ENCODE assay signal across 18 cellular contexts in genomic region chrX:41184312-41184711, GRCh38.
DNase-seq lines count a peak whose midpoint lies in the region; ATAC-seq and TF ChIP-seq lines count a peak whose summit lies in the region.
"Had no signal": no experiment of that assay in that cellular context is flagged by ENCODE, and none has a peak within 500 bp of the region (broad histone marks: within the 10 kb centered on the region; RNA-seq: fewer than 3 reads in every experiment).

No MANE protein-coding gene starts in this region.

- H3K27me3 ChIP-seq in ascending aorta (no peaks in the 10 kb centered on the region), HAP-1 (ENCODE audit: low read depth) (no peaks in the 10 kb centered on the region)
- H3K27me3 ChIP-seq: BLaER1, stomach had no signal

- in situ Hi-C loops in HAP-1 (cut with MboI; ENCODE audit: low sequenced_read_pairs), result no loop called here

- H3K36me3 ChIP-seq in ascending aorta (peaks cover 12 to 34% of the 10 kb centered on the region in 2 donors), HAP-1 (replicated peaks) (peaks cover 65% of the 10 kb centered on the region)

- H3K27ac ChIP-seq in ascending aorta, result no peak overlapping the region
- H3K27ac ChIP-seq: BLaER1, stomach had no signal

- no peak for TF ChIP-seq CTCF in ascending aorta (IDR thresholded peaks at IDR 0.05)

- peaks cover 0 to 3% of the 10 kb centered on the region in 2 donors for H3K4me1 ChIP-seq in ascending aorta
- peaks cover 11% of the 10 kb centered on the region for H3K4me1 ChIP-seq in HAP-1

- H3K4me3 ChIP-seq in GM08714 (ENCODE audit: low read length) (peak overlapping the region; percentile 40; the same call in 1 of the 2 replicates), ascending aorta (no peak overlapping the region), HAP-1 (no peak overlapping the region)
- H3K4me3 ChIP-seq: BLaER1, stomach had no signal

- H3K9me3 ChIP-seq in ascending aorta (no peaks in the 10 kb centered on the region), HAP-1 (no peaks in the 10 kb centered on the region)
- H3K9me3 ChIP-seq: BLaER1, stomach had no signal

- DNase-seq in NOMO-1 (lab: John Stamatoyannopoulos, UW; ENCODE audit: unreplicated experiment in 2 of 2) (peak; percentile 46 to 63), ascending aorta (ENCODE audit: low spot score in 2 of 2) (no peak), HAP-1 (ENCODE audit: low spot score in 2 of 2) (no peak), foreskin melanocyte (no peak)
- DNase-seq: activated CD4-positive, alpha-beta T cell treated with anti-CD3 and anti-CD28 coated beads for 36 hours; activated naive CD4-positive, alpha-beta T cell treated with Interleukin-2 at 50 U/mL for 16 hours; cerebellar nuclear complex; EL; NCI-H1417 treated with DMSO at 0.1 percent for 48 hours; NCI-H526 treated with DMSO at 0.1 percent for 48 hours; posterior cingulate gyrus; stomach had no signal

- intact Hi-C loops in ascending aorta (cut with DNase I), result no loop called here

- peak; percentile 56 for ATAC-seq in GM18517 (IDR thresholded peaks at IDR 0.05; ENCODE audit: unreplicated experiment)
- peak; percentile 69 for ATAC-seq in HG02610 (IDR thresholded peaks at IDR 0.05; ENCODE audit: unreplicated experiment)
- ATAC-seq in HG03439 (IDR thresholded peaks at IDR 0.05; ENCODE audit: unreplicated experiment), result no peak
- ATAC-seq: activated CD4-positive, alpha-beta T cell treated with anti-CD3 and anti-CD28 coated beads for 36 hours; esophagus mucosa had no signal

Comparison
In these comparisons a context has a peak if more than half of its experiments do, and no peak if none do; other contexts are left out.
1. DNase-seq: peak in NOMO-1 (2 of 2); none in ascending aorta (0 of 2), HAP-1 (0 of 2) and foreskin melanocyte (single experiment).